1 cellular context compared by ENCODE assay signal in genomic region chr12:57451233-57451778, GRCh38.
TF ChIP-seq lines count a peak whose summit lies in the region.

No MANE protein-coding gene starts in this region.

TF ChIP-seq in HepG2, 621 proteins besides CTCF, POLR2A, EP300 and RAD21 (continued from another document and continues in another):
- TF ChIP-seq, protein P1, sequence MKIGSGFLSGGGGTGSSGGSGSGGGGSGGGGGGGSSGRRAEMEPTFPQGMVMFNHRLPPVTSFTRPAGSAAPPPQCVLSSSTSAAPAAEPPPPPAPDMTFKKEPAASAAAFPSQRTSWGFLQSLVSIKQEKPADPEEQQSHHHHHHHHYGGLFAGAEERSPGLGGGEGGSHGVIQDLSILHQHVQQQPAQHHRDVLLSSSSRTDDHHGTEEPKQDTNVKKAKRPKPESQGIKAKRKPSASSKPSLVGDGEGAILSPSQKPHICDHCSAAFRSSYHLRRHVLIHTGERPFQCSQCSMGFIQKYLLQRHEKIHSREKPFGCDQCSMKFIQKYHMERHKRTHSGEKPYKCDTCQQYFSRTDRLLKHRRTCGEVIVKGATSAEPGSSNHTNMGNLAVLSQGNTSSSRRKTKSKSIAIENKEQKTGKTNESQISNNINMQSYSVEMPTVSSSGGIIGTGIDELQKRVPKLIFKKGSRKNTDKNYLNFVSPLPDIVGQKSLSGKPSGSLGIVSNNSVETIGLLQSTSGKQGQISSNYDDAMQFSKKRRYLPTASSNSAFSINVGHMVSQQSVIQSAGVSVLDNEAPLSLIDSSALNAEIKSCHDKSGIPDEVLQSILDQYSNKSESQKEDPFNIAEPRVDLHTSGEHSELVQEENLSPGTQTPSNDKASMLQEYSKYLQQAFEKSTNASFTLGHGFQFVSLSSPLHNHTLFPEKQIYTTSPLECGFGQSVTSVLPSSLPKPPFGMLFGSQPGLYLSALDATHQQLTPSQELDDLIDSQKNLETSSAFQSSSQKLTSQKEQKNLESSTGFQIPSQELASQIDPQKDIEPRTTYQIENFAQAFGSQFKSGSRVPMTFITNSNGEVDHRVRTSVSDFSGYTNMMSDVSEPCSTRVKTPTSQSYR (CRISPR knock-in tag; IDR thresholded peaks at IDR 0.05; ENCODE audit: borderline replicate concordance): peak; percentile 98
- peak; percentile 34 for TF ChIP-seq JARID2 (CRISPR knock-in tag; IDR thresholded peaks at IDR 0.05; ENCODE audit: insufficient replicate concordance)
- TF ChIP-seq ZNF577 (CRISPR knock-in tag; IDR thresholded peaks at IDR 0.05; ENCODE audit: borderline replicate concordance, low read depth): 0 out of 2 replicates have a peak, but pooled peaks have one; percentile 66
- peak; percentile 28; the same call in 1 of the 2 replicates for TF ChIP-seq ZNF563 (CRISPR knock-in tag; IDR thresholded peaks at IDR 0.05)
- peak; percentile 94 for TF ChIP-seq HOXA3 (CRISPR knock-in tag; IDR thresholded peaks at IDR 0.05)
- peak; percentile 96 for TF ChIP-seq MED1 (CRISPR knock-in tag; IDR thresholded peaks at IDR 0.05)
- TF ChIP-seq ZNF484 (CRISPR knock-in tag; IDR thresholded peaks at IDR 0.05; ENCODE audit: borderline replicate concordance, low read depth): no peak
- peak; percentile 91 for TF ChIP-seq MYPOP (CRISPR knock-in tag; IDR thresholded peaks at IDR 0.05)
- TF ChIP-seq, protein P2, sequence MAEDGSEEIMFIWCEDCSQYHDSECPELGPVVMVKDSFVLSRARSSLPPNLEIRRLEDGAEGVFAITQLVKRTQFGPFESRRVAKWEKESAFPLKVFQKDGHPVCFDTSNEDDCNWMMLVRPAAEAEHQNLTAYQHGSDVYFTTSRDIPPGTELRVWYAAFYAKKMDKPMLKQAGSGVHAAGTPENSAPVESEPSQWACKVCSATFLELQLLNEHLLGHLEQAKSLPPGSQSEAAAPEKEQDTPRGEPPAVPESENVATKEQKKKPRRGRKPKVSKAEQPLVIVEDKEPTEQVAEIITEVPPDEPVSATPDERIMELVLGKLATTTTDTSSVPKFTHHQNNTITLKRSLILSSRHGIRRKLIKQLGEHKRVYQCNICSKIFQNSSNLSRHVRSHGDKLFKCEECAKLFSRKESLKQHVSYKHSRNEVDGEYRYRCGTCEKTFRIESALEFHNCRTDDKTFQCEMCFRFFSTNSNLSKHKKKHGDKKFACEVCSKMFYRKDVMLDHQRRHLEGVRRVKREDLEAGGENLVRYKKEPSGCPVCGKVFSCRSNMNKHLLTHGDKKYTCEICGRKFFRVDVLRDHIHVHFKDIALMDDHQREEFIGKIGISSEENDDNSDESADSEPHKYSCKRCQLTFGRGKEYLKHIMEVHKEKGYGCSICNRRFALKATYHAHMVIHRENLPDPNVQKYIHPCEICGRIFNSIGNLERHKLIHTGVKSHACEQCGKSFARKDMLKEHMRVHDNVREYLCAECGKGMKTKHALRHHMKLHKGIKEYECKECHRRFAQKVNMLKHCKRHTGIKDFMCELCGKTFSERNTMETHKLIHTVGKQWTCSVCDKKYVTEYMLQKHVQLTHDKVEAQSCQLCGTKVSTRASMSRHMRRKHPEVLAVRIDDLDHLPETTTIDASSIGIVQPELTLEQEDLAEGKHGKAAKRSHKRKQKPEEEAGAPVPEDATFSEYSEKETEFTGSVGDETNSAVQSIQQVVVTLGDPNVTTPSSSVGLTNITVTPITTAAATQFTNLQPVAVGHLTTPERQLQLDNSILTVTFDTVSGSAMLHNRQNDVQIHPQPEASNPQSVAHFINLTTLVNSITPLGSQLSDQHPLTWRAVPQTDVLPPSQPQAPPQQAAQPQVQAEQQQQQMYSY (CRISPR knock-in tag; IDR thresholded peaks at IDR 0.05): peak; percentile 93
- peak; percentile 99 for TF ChIP-seq PHF21A (CRISPR knock-in tag; IDR thresholded peaks at IDR 0.05)
- 0 out of 2 replicates have a peak, but pooled peaks have one; percentile 70 for TF ChIP-seq ZNF552 (CRISPR knock-in tag; IDR thresholded peaks at IDR 0.05; ENCODE audit: borderline replicate concordance)
- TF ChIP-seq ZNF556 (CRISPR knock-in tag; IDR thresholded peaks at IDR 0.05; ENCODE audit: borderline replicate concordance): peak; percentile 99
- TF ChIP-seq AHR (CRISPR knock-in tag; IDR thresholded peaks at IDR 0.05): peak; percentile 76; the same call in 1 of the 2 replicates
- TF ChIP-seq NAIF1 (CRISPR knock-in tag; IDR thresholded peaks at IDR 0.05; ENCODE audit: borderline replicate concordance): peak; percentile 52; the same call in 1 of the 2 replicates
- TF ChIP-seq GMEB2 (CRISPR knock-in tag; IDR thresholded peaks at IDR 0.05; ENCODE audit: low read depth): 0 out of 2 replicates have a peak, but pooled peaks have one; percentile 67
- TF ChIP-seq ZNF7 (CRISPR knock-in tag; IDR thresholded peaks at IDR 0.05): no peak
- TF ChIP-seq ZSCAN21 (CRISPR knock-in tag; IDR thresholded peaks at IDR 0.05; ENCODE audit: borderline replicate concordance): peak; percentile 90
- peak; percentile 96 for TF ChIP-seq IRF2 (CRISPR knock-in tag; IDR thresholded peaks at IDR 0.05)
- peak; percentile 89; the same call in 1 of the 2 replicates for TF ChIP-seq NCOA1 (CRISPR knock-in tag; IDR thresholded peaks at IDR 0.05)
- no peak for TF ChIP-seq RFX3 (CRISPR knock-in tag; IDR thresholded peaks at IDR 0.05)
- TF ChIP-seq ZFY (CRISPR knock-in tag; IDR thresholded peaks at IDR 0.05): peak; percentile 63; the same call in 1 of the 2 replicates
- TF ChIP-seq, protein P3, sequence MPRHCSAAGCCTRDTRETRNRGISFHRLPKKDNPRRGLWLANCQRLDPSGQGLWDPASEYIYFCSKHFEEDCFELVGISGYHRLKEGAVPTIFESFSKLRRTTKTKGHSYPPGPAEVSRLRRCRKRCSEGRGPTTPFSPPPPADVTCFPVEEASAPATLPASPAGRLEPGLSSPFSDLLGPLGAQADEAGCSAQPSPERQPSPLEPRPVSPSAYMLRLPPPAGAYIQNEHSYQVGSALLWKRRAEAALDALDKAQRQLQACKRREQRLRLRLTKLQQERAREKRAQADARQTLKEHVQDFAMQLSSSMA (CRISPR knock-in tag; IDR thresholded peaks at IDR 0.05): 0 out of 2 replicates have a peak, but pooled peaks have one; percentile 10
- TF ChIP-seq ZNF12 (CRISPR knock-in tag; IDR thresholded peaks at IDR 0.05): peak; percentile 77; the same call in 1 of the 2 replicates
- TF ChIP-seq HMG20B (CRISPR knock-in tag; conservative IDR thresholded peaks at IDR 0.05): peak; percentile 95
- peak; percentile 73 for TF ChIP-seq KMT2B (CRISPR knock-in tag; IDR thresholded peaks at IDR 0.05)
- TF ChIP-seq ZBTB20 (CRISPR knock-in tag; IDR thresholded peaks at IDR 0.05; ENCODE audit: borderline replicate concordance, low read depth): 0 out of 2 replicates have a peak, but pooled peaks have one; percentile 66
- no peak; the same call in 1 of the 2 replicates for TF ChIP-seq TAF1 (CRISPR knock-in tag; IDR thresholded peaks at IDR 0.05)
- TF ChIP-seq POLR2AphosphoS5 (IDR thresholded peaks at IDR 0.05; ENCODE audit: low read depth, low read length): peak; percentile 33; the same call in 1 of the 2 replicates
- peak; percentile 54; the same call in 1 of the 2 replicates for TF ChIP-seq GATA4 (IDR thresholded peaks at IDR 0.05; ENCODE audit: borderline replicate concordance, low read depth)
- TF ChIP-seq UBTF (CRISPR knock-in tag; IDR thresholded peaks at IDR 0.05): peak; percentile 77
- no peak for TF ChIP-seq XBP1 (CRISPR knock-in tag; IDR thresholded peaks at IDR 0.05)
- peak; percentile 86 for TF ChIP-seq RCOR2 (CRISPR knock-in tag; IDR thresholded peaks at IDR 0.05)
- peak; percentile 42; the same call in 1 of the 2 replicates for TF ChIP-seq ZNF451 (CRISPR knock-in tag; IDR thresholded peaks at IDR 0.05)
- TF ChIP-seq MIER3 (CRISPR knock-in tag; IDR thresholded peaks at IDR 0.05; ENCODE audit: borderline replicate concordance): peak; percentile 98
- peak; percentile 34; the same call in 1 of the 2 replicates for TF ChIP-seq SP2 (CRISPR knock-in tag; IDR thresholded peaks at IDR 0.05)
- TF ChIP-seq, protein P4, sequence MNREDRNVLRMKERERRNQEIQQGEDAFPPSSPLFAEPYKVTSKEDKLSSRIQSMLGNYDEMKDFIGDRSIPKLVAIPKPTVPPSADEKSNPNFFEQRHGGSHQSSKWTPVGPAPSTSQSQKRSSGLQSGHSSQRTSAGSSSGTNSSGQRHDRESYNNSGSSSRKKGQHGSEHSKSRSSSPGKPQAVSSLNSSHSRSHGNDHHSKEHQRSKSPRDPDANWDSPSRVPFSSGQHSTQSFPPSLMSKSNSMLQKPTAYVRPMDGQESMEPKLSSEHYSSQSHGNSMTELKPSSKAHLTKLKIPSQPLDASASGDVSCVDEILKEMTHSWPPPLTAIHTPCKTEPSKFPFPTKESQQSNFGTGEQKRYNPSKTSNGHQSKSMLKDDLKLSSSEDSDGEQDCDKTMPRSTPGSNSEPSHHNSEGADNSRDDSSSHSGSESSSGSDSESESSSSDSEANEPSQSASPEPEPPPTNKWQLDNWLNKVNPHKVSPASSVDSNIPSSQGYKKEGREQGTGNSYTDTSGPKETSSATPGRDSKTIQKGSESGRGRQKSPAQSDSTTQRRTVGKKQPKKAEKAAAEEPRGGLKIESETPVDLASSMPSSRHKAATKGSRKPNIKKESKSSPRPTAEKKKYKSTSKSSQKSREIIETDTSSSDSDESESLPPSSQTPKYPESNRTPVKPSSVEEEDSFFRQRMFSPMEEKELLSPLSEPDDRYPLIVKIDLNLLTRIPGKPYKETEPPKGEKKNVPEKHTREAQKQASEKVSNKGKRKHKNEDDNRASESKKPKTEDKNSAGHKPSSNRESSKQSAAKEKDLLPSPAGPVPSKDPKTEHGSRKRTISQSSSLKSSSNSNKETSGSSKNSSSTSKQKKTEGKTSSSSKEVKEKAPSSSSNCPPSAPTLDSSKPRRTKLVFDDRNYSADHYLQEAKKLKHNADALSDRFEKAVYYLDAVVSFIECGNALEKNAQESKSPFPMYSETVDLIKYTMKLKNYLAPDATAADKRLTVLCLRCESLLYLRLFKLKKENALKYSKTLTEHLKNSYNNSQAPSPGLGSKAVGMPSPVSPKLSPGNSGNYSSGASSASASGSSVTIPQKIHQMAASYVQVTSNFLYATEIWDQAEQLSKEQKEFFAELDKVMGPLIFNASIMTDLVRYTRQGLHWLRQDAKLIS (CRISPR knock-in tag; IDR thresholded peaks at IDR 0.05): no peak
- TF ChIP-seq HOXA5 (CRISPR knock-in tag; IDR thresholded peaks at IDR 0.05): peak; percentile 45; the same call in 1 of the 2 replicates
- peak; percentile 71 for TF ChIP-seq PRDM10 (CRISPR knock-in tag; IDR thresholded peaks at IDR 0.05; ENCODE audit: low read depth)
- TF ChIP-seq ZNF839 (CRISPR knock-in tag; IDR thresholded peaks at IDR 0.05; ENCODE audit: borderline replicate concordance): 0 out of 2 replicates have a peak, but pooled peaks have one; percentile 38
